Comparison of ENCODE assay signal across 9 cellular contexts in the genomic region with DNA sequence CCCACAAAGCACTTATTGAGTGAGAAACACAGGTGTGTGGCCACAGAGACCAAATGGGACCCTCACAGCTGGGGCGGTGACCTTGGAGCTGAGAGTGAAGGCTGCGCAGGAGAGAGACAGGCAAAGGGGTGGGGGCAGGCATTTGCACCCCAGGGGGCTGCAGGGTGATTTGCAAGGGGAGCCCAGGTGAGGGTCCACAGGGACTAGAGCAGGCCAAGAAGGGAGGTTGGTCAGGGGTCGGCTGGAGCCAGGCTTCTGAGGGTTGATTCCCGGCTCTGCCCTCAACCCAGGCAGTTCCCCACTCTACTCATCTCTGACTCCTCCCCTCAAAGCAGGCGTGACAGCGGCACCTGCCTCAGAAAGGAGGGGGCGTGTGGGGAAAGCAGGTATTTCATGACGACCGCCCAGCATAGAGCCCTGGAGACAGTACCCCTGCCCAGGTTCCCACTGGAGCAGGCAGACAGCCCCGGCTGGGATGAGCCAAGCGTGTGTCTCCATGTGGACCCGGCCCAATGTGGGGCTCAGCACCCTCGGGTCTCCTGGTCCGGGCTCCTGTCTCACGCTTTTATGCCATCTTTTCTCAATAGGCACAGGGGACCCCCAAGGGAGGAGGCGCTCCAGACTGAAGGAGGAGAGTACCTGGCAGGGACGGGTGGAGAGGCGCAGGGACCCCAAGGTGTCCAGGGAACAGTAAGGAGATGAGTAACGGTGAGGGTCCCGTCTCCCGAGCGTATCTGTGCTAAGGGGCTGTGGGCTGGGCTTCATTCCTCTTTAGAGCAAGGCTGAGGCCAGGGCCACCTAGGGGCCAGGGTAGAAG. TPM values are rescaled to one million over a fixed set of nuclear protein-coding genes. Genes with fewer than 3 reads are reported as not detected.
DNase-seq lines count a peak whose midpoint lies in the region; ATAC-seq and TF ChIP-seq lines count a peak whose summit lies in the region.
"Had no signal": no experiment of that assay in that cellular context is flagged by ENCODE, and none has a peak within 500 bp of the region (broad histone marks: within the 10 kb centered on the region; RNA-seq: fewer than 3 reads in every experiment).

No MANE protein-coding gene starts in this region.

- ATAC-seq in lung (ENCODE audit: insufficient read depth, low FRiP score): no peak
- no peak for ATAC-seq in thoracic aorta (ENCODE audit: insufficient number of reproducible peaks, low FRiP score, low read depth)

- POLR2A ChIA-PET in activated CD4-positive, alpha-beta memory T cell treated with anti-CD3 and anti-CD28 coated beads for 36 hours (lab: Charles Lee): no interaction called here

- H3K27me3 Mint-ChIP-seq in activated CD4-positive, alpha-beta T cell treated with anti-CD3 and anti-CD28 coated beads, Interleukin-2, amount 10 ng/mL, durations not matched to agents 24 days and 14 days: no peaks in the 10 kb centered on the region
- no peaks in the 10 kb centered on the region for H3K27me3 Mint-ChIP-seq in activated CD4-positive, alpha-beta memory T cell treated with anti-CD3 and anti-CD28 coated beads for 36 hours

- TF ChIP-seq CTCF in lung (IDR thresholded peaks at IDR 0.05; ENCODE audit: control extremely low read depth, extremely low read depth) (no peak), thoracic aorta (IDR thresholded peaks at IDR 0.05) (no peak)

- peak overlapping the region; percentile 72 for H3K4me3 Mint-ChIP-seq in activated CD4-positive, alpha-beta T cell treated with anti-CD3 and anti-CD28 coated beads, Interleukin-2, amount 10 ng/mL, durations not matched to agents 24 days and 14 days
- H3K4me3 Mint-ChIP-seq in activated CD4-positive, alpha-beta memory T cell treated with anti-CD3 and anti-CD28 coated beads for 36 hours: no peak overlapping the region

- no peak for DNase-seq in activated CD4-positive, alpha-beta T cell treated with anti-CD3 and anti-CD28 coated beads, Interleukin-2, amount 10 ng/mL, durations not matched to agents 24 days and 14 days
- DNase-seq in activated CD4-positive, alpha-beta T cell treated with anti-CD3 and anti-CD28 coated beads for 48 hours: no peak
- DNase-seq in activated CD4-positive, alpha-beta memory T cell treated with anti-CD3 and anti-CD28 coated beads for 36 hours: no peak
- no peak for DNase-seq in lung (ENCODE audit: low spot score)
- DNase-seq in thoracic aorta (ENCODE audit: low spot score): no peak
- no peak for DNase-seq in stimulated activated CD8-positive, alpha-beta memory T cell treated with anti-CD3 and anti-CD28 coated beads, Interleukin-4, amount 100 ng/mL, for 48 hours
- DNase-seq in activated gamma-delta T cell (lab: John Stamatoyannopoulos, UW): no peak
- DNase-seq in inferior parietal cortex (ENCODE audit: extremely low spot score): no peak

- H3K27ac Mint-ChIP-seq in activated CD4-positive, alpha-beta T cell treated with anti-CD3 and anti-CD28 coated beads, Interleukin-2, amount 10 ng/mL, durations not matched to agents 24 days and 14 days: peak overlapping the region; percentile 86
- peak overlapping the region; percentile 81 for H3K27ac Mint-ChIP-seq in activated CD4-positive, alpha-beta memory T cell treated with anti-CD3 and anti-CD28 coated beads for 36 hours

- H3K36me3 ChIP-seq in lung (ENCODE audit: control insufficient read depth in 2 of 2, insufficient read depth in 2 of 2, low read length in 2 of 2): peaks cover 0 to 2% of the 10 kb centered on the region in 2 donors
- H3K36me3 ChIP-seq in thoracic aorta: no peaks in the 10 kb centered on the region

- WGBS in lung, 2 donors: 89 to 90% methylated on average over 22 of the region's 22 CpGs

- intact Hi-C loops in activated CD4-positive, alpha-beta T cell treated with anti-CD3 and anti-CD28 coated beads, Interleukin-2, amount 10 ng/mL, durations not matched to agents 24 days and 14 days (cut with micrococcal nuclease): loop anchor here (5.0 kb wide), 5 partner anchors 141 to 556 kb away; a partner anchor contains a TSS
- intact Hi-C loops in activated CD4-positive, alpha-beta memory T cell treated with anti-CD3 and anti-CD28 coated beads for 36 hours (cut with micrococcal nuclease): no loop called here

- H3K27me3 ChIP-seq in lung (ENCODE audit: control insufficient read depth, insufficient read depth): no peaks in the 10 kb centered on the region
- no peaks in the 10 kb centered on the region for H3K27me3 ChIP-seq in thoracic aorta (replicated peaks; ENCODE audit: insufficient read depth)

- H3K4me3 ChIP-seq in lung: no peak overlapping the region
- peak overlapping the region; percentile 89 for H3K4me3 ChIP-seq in thoracic aorta

- H3K27ac ChIP-seq in lung (ENCODE audit: low read depth in 1 of 2, low read length in 1 of 2) (peak overlapping the region; percentile 69 to 83), thoracic aorta (peak overlapping the region; percentile 84 to 92)
- H3K27ac ChIP-seq: epithelial cell of prostate had no signal

- H3K9me3 ChIP-seq in lung (ENCODE audit: control insufficient read depth in 2 of 2, insufficient read depth in 1 of 2, low read length in 1 of 2) (no peaks in the 10 kb centered on the region), thoracic aorta (no peaks in the 10 kb centered on the region)

- CTCF ChIA-PET in activated CD4-positive, alpha-beta memory T cell treated with anti-CD3 and anti-CD28 coated beads for 36 hours (lab: Charles Lee): interaction anchor here (1.0 to 4.0 kb wide), 13 partner anchors 10 to 294 kb away, joined by 3 to 22 read pairs (median 6); no protein-coding TSS in a partner anchor

- H3K4me1 Mint-ChIP-seq in activated CD4-positive, alpha-beta T cell treated with anti-CD3 and anti-CD28 coated beads, Interleukin-2, amount 10 ng/mL, durations not matched to agents 24 days and 14 days: peaks cover 30% of the 10 kb centered on the region
- H3K4me1 Mint-ChIP-seq in activated CD4-positive, alpha-beta memory T cell treated with anti-CD3 and anti-CD28 coated beads for 36 hours (ENCODE audit: low read depth): peaks cover 29% of the 10 kb centered on the region

- no peaks in the 10 kb centered on the region for H3K9me3 Mint-ChIP-seq in activated CD4-positive, alpha-beta T cell treated with anti-CD3 and anti-CD28 coated beads, Interleukin-2, amount 10 ng/mL, durations not matched to agents 24 days and 14 days
- no peaks in the 10 kb centered on the region for H3K9me3 Mint-ChIP-seq in activated CD4-positive, alpha-beta memory T cell treated with anti-CD3 and anti-CD28 coated beads for 36 hours

- H3K4me1 ChIP-seq in lung (ENCODE audit: control insufficient read depth in 2 of 2, insufficient read depth in 2 of 2, low read length in 2 of 2) (peaks cover 0 to 10% of the 10 kb centered on the region in 2 donors), thoracic aorta (ENCODE audit: control insufficient read depth in 1 of 2, low read depth in 2 of 2) (peaks cover 3 to 23% of the 10 kb centered on the region in 2 donors)

- peaks cover 4% of the 10 kb centered on the region for H3K36me3 Mint-ChIP-seq in activated CD4-positive, alpha-beta T cell treated with anti-CD3 and anti-CD28 coated beads, Interleukin-2, amount 10 ng/mL, durations not matched to agents 24 days and 14 days (ENCODE audit: low read depth)
- no peaks in the 10 kb centered on the region for H3K36me3 Mint-ChIP-seq in activated CD4-positive, alpha-beta memory T cell treated with anti-CD3 and anti-CD28 coated beads for 36 hours

RNA-seq across cellular contexts. Expression of a gene that starts 3.1 kb away (rescaled TPM):
- total RNA-seq in activated CD4-positive, alpha-beta T cell treated with anti-CD3 and anti-CD28 coated beads, Interleukin-2, amount 10 ng/mL, durations not matched to agents 24 days and 14 days: 19.4 and 19.6 TPM in 2 replicates
- total RNA-seq in activated CD4-positive, alpha-beta memory T cell treated with anti-CD3 and anti-CD28 coated beads for 36 hours: 10 to 100 TPM; 10.6 to 10.8 TPM
- total RNA-seq in lung (10 to 100 TPM in 1 of 2 donors, 1 to 10 TPM in 1; 7.5 to 12.5 TPM), thoracic aorta (1 to 10 TPM; 5.7 to 9.1 TPM)
- 10 to 100 TPM in 1 of 2 donors, 1 to 10 TPM in 1; 7.4 to 10.3 TPM for polyA plus RNA-seq in lung

RNA-seq across cellular contexts. Expression of a gene that starts 11.5 kb away (rescaled TPM):
- total RNA-seq in activated CD4-positive, alpha-beta T cell treated with anti-CD3 and anti-CD28 coated beads, Interleukin-2, amount 10 ng/mL, durations not matched to agents 24 days and 14 days: 49.1 and 54.6 TPM in 2 replicates
- 10 to 100 TPM; 35.0 to 39.0 TPM for total RNA-seq in activated CD4-positive, alpha-beta memory T cell treated with anti-CD3 and anti-CD28 coated beads for 36 hours
- 10 to 100 TPM; 38.0 to 60.6 TPM for total RNA-seq in lung
- polyA plus RNA-seq in lung: 10 to 100 TPM; 67.2 to 73.1 TPM
- total RNA-seq in thoracic aorta: 10 to 100 TPM; 50.6 to 57.4 TPM

RNA-seq across cellular contexts. Expression of a gene that starts 23.7 kb away (rescaled TPM):
- total RNA-seq in activated CD4-positive, alpha-beta T cell treated with anti-CD3 and anti-CD28 coated beads, Interleukin-2, amount 10 ng/mL, durations not matched to agents 24 days and 14 days: 0.47 TPM in 1 of 2 replicates, not detected in the other
- total RNA-seq in activated CD4-positive, alpha-beta memory T cell treated with anti-CD3 and anti-CD28 coated beads for 36 hours: not detected
- total RNA-seq in lung: 10 to 100 TPM in 1 of 2 donors, under 1 TPM in 1; 0.55 to 26.1 TPM
- polyA plus RNA-seq in lung: 1 to 10 TPM; 3.7 to 4.2 TPM
- total RNA-seq in thoracic aorta: 1 to 10 TPM in 1 of 2 donors, under 1 TPM in 1; 0.54 to 3.1 TPM
